8 cellular contexts compared by ENCODE assay signal in the genomic region with DNA sequence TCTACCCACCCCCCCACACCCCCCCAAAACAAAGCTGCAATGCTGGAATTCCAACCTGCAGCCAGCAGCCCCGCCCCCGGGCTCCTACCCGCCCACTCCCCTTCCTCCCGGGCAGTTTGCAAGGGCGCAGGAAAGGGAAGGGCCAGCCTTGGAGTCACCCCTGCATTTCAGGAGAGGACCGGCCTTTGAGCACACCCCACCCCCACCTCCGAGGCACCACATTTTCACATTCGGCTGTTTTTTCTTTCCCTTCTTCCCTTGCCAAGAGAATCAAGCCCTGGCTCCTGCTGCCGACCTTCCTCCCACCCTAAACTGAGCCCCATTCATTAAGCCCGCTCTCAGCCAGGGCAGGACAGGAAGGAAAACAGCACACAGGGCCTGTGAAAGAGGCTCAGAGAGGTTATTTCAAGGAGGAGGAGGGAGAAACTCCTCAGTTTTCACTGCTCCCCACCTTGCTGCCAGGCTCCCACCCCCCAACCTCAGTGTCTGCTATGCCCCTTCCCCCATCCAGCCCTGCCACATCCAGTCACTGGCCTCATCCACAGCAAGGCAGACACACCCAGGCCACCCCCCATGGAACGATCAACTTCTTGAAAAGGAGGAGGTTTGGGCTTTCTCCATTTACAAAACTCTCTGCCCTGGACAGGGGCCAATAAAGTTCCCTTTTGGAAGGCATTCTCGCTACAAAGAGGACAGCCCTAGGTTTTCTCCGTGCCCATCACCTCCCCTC. TPM values are rescaled to one million over a fixed set of nuclear protein-coding genes. Genes with fewer than 3 reads are reported as not detected.
DNase-seq lines count a peak whose midpoint lies in the region; ATAC-seq lines count a peak whose summit lies in the region.

No MANE protein-coding gene starts in this region.

- intact Hi-C loops in aorta (cut with DNase I) = loop anchor here (5.0 to 10.0 kb wide), 4 partner anchors 37 to 265 kb away; no protein-coding TSS in a partner anchor

- H3K36me3 ChIP-seq in mucosa of rectum (ENCODE audit: control insufficient read depth in 2 of 2, insufficient read depth in 2 of 2, low read length in 2 of 2) (peaks cover 22 to 41% of the 10 kb centered on the region in 2 donors), aorta (ENCODE audit: control insufficient read depth in 1 of 2, insufficient read depth in 2 of 2, low read length in 1 of 2) (peaks cover 0 to 2% of the 10 kb centered on the region in 2 donors)

- no peak for DNase-seq in stimulated activated naive CD8-positive, alpha-beta T cell treated with anti-CD3 and anti-CD28 coated beads, Interleukin-15, Interleukin-2, amounts not matched to agents 100 U/mL and 50 U/mL, for 24 hours
- peak; percentile 48 for DNase-seq in dermis blood vessel endothelial cell
- peak; percentile 84 to 86 for DNase-seq in aorta
- no peak for DNase-seq in activated CD4-positive, alpha-beta T cell treated with anti-CD3 and anti-CD28 coated beads for 1 hour

- peaks cover 47% of the 10 kb centered on the region for H3K36me3 Mint-ChIP-seq in stimulated activated naive CD8-positive, alpha-beta T cell treated with anti-CD3 and anti-CD28 coated beads, Interleukin-15, Interleukin-2, amounts not matched to agents 100 ng/mL and 50 ng/mL, for 24 hours (ENCODE audit: low read depth)

- H3K4me3 Mint-ChIP-seq in stimulated activated naive CD8-positive, alpha-beta T cell treated with anti-CD3 and anti-CD28 coated beads, Interleukin-15, Interleukin-2, amounts not matched to agents 100 ng/mL and 50 ng/mL, for 24 hours = peak overlapping the region; percentile 76

- H3K27ac ChIP-seq in mucosa of rectum (ENCODE audit: low read depth in 2 of 2, low read length in 2 of 2) (peak overlapping the region; percentile 42 to 58), aorta (ENCODE audit: low read depth in 1 of 2, low read length in 2 of 2) (peak overlapping the region in 1 of 2 donors; percentile 80)

- H3K9me3 ChIP-seq in mucosa of rectum (ENCODE audit: control insufficient read depth in 2 of 2, low read length in 2 of 2) (no peaks in the 10 kb centered on the region), aorta (ENCODE audit: control insufficient read depth, low read length) (no peaks in the 10 kb centered on the region)

- H3K9me3 Mint-ChIP-seq in stimulated activated naive CD8-positive, alpha-beta T cell treated with anti-CD3 and anti-CD28 coated beads, Interleukin-15, Interleukin-2, amounts not matched to agents 100 ng/mL and 50 ng/mL, for 24 hours = no peaks in the 10 kb centered on the region

- no peak for ATAC-seq in stimulated activated naive CD8-positive, alpha-beta T cell treated with anti-CD3 and anti-CD28 coated beads, Interleukin-15, Interleukin-2, amounts not matched to agents 100 U/mL and 50 U/mL, for 24 hours
- peak; percentile 61 for ATAC-seq in aorta (ENCODE audit: low FRiP score)
- no peak for ATAC-seq in HG03175 (IDR thresholded peaks at IDR 0.05; ENCODE audit: unreplicated experiment)
- no peak for ATAC-seq in HG03039 (IDR thresholded peaks at IDR 0.05; ENCODE audit: unreplicated experiment)

- H3K27me3 ChIP-seq in mucosa of rectum (ENCODE audit: control insufficient read depth in 2 of 2, insufficient read depth in 2 of 2, low read length in 2 of 2) (no peaks in the 10 kb centered on the region), aorta (ENCODE audit: control insufficient read depth in 1 of 2, insufficient read depth in 2 of 2, low read length in 1 of 2) (no peaks in the 10 kb centered on the region)

- H3K4me1 ChIP-seq in mucosa of rectum (ENCODE audit: control insufficient read depth in 2 of 2, insufficient read depth in 2 of 2, low read length in 2 of 2) (peaks cover 71 to 78% of the 10 kb centered on the region in 2 donors), aorta (ENCODE audit: control insufficient read depth in 1 of 2, insufficient read depth in 2 of 2, low read length in 2 of 2) (peaks cover 2 to 10% of the 10 kb centered on the region in 2 donors)

- H3K27me3 Mint-ChIP-seq in stimulated activated naive CD8-positive, alpha-beta T cell treated with anti-CD3 and anti-CD28 coated beads, Interleukin-15, Interleukin-2, amounts not matched to agents 100 ng/mL and 50 ng/mL, for 24 hours = no peaks in the 10 kb centered on the region

- H3K9ac ChIP-seq in mucosa of rectum (ENCODE audit: low read depth in 1 of 2, low read length in 2 of 2) = peak overlapping the region in 1 of 2 donors; percentile 37

- H3K27ac Mint-ChIP-seq in stimulated activated naive CD8-positive, alpha-beta T cell treated with anti-CD3 and anti-CD28 coated beads, Interleukin-15, Interleukin-2, amounts not matched to agents 100 ng/mL and 50 ng/mL, for 24 hours = peak overlapping the region; percentile 91

- H3K4me3 ChIP-seq in mucosa of rectum (ENCODE audit: low read length in 2 of 2) (peak overlapping the region in 1 of 2 donors; percentile 2), aorta (ENCODE audit: low read length in 2 of 2) (no peak overlapping the region)

- peaks cover 96% of the 10 kb centered on the region for H3K4me1 Mint-ChIP-seq in stimulated activated naive CD8-positive, alpha-beta T cell treated with anti-CD3 and anti-CD28 coated beads, Interleukin-15, Interleukin-2, amounts not matched to agents 100 ng/mL and 50 ng/mL, for 24 hours (ENCODE audit: low read depth)

- WGBS in aorta, 2 donors = 0 to 3% methylated on average over 11 to 13 of the region's 13 CpGs

RNA-seq across cellular contexts. Expression of gene SMAD7, which starts 11.2 kb away (rescaled TPM):
- total RNA-seq in dermis blood vessel endothelial cell (6.2 and 9.0 TPM in 2 replicates), aorta (10 to 100 TPM; 55.4 to 98.8 TPM)
- polyA plus RNA-seq in aorta = 10 to 100 TPM; 27.3 to 32.9 TPM

Comparison
In these comparisons a context has a peak if more than half of its experiments do, and no peak if none do; other contexts are left out.
1. DNase-seq: peak in dermis blood vessel endothelial cell (single experiment) and aorta (2 of 2); none in stimulated activated naive CD8-positive, alpha-beta T cell treated with anti-CD3 and anti-CD28 coated beads, Interleukin-15, Interleukin-2, amounts not matched to agents 100 U/mL and 50 U/mL, for 24 hours (single experiment) and activated CD4-positive, alpha-beta T cell treated with anti-CD3 and anti-CD28 coated beads for 1 hour (single experiment).